Comparison of ENCODE assay signal across 8 cellular contexts in genomic region chr13:97369269-97369893, GRCh38.
DNase-seq lines count a peak whose midpoint lies in the region; ATAC-seq and TF ChIP-seq lines count a peak whose summit lies in the region.

No MANE protein-coding gene starts in this region.

- WGBS in ovary, 3 donors: 39 to 47% (median 41%) methylated on average over 4 of the region's 4 CpGs

- H3K9me3 ChIP-seq in ovary (no peaks in the 10 kb centered on the region), MG63 (no peaks in the 10 kb centered on the region)

- H3K4me1 ChIP-seq in ovary (ENCODE audit: insufficient read depth): no peaks in the 10 kb centered on the region

- peaks cover 13% of the 10 kb centered on the region for H3K36me3 Mint-ChIP-seq in central memory CD8-positive, alpha-beta T cell (ENCODE audit: insufficient read depth)

- H3K27me3 Mint-ChIP-seq in central memory CD8-positive, alpha-beta T cell: no peaks in the 10 kb centered on the region

- no peaks in the 10 kb centered on the region for H3K9me3 Mint-ChIP-seq in central memory CD8-positive, alpha-beta T cell

- DNase-seq in GM03348 (ENCODE audit: low spot score): peak; percentile 27
- no peak for DNase-seq in central memory CD8-positive, alpha-beta T cell (ENCODE audit: low spot score in 2 of 2)
- DNase-seq in ovary: no peak
- no peak for DNase-seq in NK-92 (lab: John Stamatoyannopoulos, UW; ENCODE audit: unreplicated experiment)
- no peak for DNase-seq in MG63
- DNase-seq in effector CD8-positive, alpha-beta T cell (lab: John Stamatoyannopoulos, UW): no peak

- peak overlapping the region; percentile 65 for H3K4me3 Mint-ChIP-seq in central memory CD8-positive, alpha-beta T cell

- no peak overlapping the region for H3K27ac ChIP-seq in ovary

- H3K27me3 ChIP-seq in ovary (no peaks in the 10 kb centered on the region), MG63 (no peaks in the 10 kb centered on the region)

- TF ChIP-seq POLR2A in ovary (IDR thresholded peaks at IDR 0.05): no peak

- TF ChIP-seq CTCF in ovary (IDR thresholded peaks at IDR 0.05): no peak

- TF ChIP-seq EP300 in ovary (IDR thresholded peaks at IDR 0.05): no peak

- H3K4me1 Mint-ChIP-seq in central memory CD8-positive, alpha-beta T cell: peaks cover 12% of the 10 kb centered on the region

- H3K36me3 ChIP-seq in ovary: no peaks in the 10 kb centered on the region
- H3K36me3 ChIP-seq in MG63: peaks cover 72% of the 10 kb centered on the region

- peak; percentile 73 for ATAC-seq in GM21367 (IDR thresholded peaks at IDR 0.05; ENCODE audit: unreplicated experiment)
- peak; percentile 64 for ATAC-seq in HG03571 (IDR thresholded peaks at IDR 0.05; ENCODE audit: unreplicated experiment)
- ATAC-seq in central memory CD8-positive, alpha-beta T cell (replicated peaks; ENCODE audit: extremely low read depth, poor library complexity, severe bottlenecking): peak; percentile 77

- H3K4me3 ChIP-seq in ovary (peak overlapping the region; percentile 7), MG63 (no peak overlapping the region; the same call in 1 of the 2 replicates)

- peak overlapping the region; percentile 92 for H3K27ac Mint-ChIP-seq in central memory CD8-positive, alpha-beta T cell (ENCODE audit: low read depth)

- intact Hi-C loops in ovary (cut with DNase I): no loop called here
